23 cellular contexts compared by ENCODE assay signal in genomic region chr15:52797625-52798501, GRCh38. TPM values are rescaled to one million over a fixed set of nuclear protein-coding genes. Genes with fewer than 3 reads are reported as not detected.
DNase-seq lines count a peak whose midpoint lies in the region; FAIRE-seq and TF ChIP-seq lines count a peak whose summit lies in the region.
"Had no signal": no experiment of that assay in that cellular context is flagged by ENCODE, and none has a peak within 500 bp of the region (broad histone marks: within the 10 kb centered on the region; RNA-seq: fewer than 3 reads in every experiment).

No MANE protein-coding gene starts in this region.

- no peak for TF ChIP-seq EP300 in H1 (IDR thresholded peaks at IDR 0.05; ENCODE audit: borderline replicate concordance in 1 of 2, low read depth in 2 of 2, low read length in 2 of 2)

- no peak for FAIRE-seq in H1 (lab: Jason Lieb, UNC)
- FAIRE-seq: G401.6, GM12891, islet of Langerhans, TTC549 had no signal

- H3K4me1 ChIP-seq in H9 (ENCODE audit: insufficient read depth, low read length) (peaks cover 15% of the 10 kb centered on the region), H1 (replicated peaks in 1 of 4; ENCODE audit: control insufficient read depth in 3 of 4, insufficient read depth in 4 of 4, low read length in 3 of 4) (peaks cover 18 to 58% (median 36%) of the 10 kb centered on the region in 4 experiments), thyroid gland (peaks cover 4 to 10% of the 10 kb centered on the region in 2 donors)
- H3K4me1 ChIP-seq: BE2C, SJSA1 had no signal

- H3K14ac ChIP-seq in H9 (ENCODE audit: insufficient read depth, low read length) = no peak overlapping the region
- no peak overlapping the region for H3K14ac ChIP-seq in H1 (ENCODE audit: insufficient read length)

- H2BK12ac ChIP-seq in H9 (ENCODE audit: insufficient read length, low read depth, low read length) (no peak overlapping the region), H1 (ENCODE audit: low read depth, low read length) (no peak overlapping the region)

- H3K27ac ChIP-seq in H9 (ENCODE audit: insufficient read length, low read depth, low read length) (no peak overlapping the region), H1 (ENCODE audit: low read depth, low read length) (no peak overlapping the region), thyroid gland (no peak overlapping the region)
- H3K27ac ChIP-seq: esophagus squamous epithelium, SJSA1, tibial nerve had no signal

- H3K79me1 ChIP-seq in H9 (ENCODE audit: insufficient read depth, low read depth, low read length, poor library complexity, severe bottlenecking) (no peaks in the 10 kb centered on the region), H1 (ENCODE audit: low read depth, low read length) (no peaks in the 10 kb centered on the region; the same call in 1 of the 2 replicates)

- H3K27me3 ChIP-seq in H9 (ENCODE audit: insufficient read depth, low read length) = peaks cover 74% of the 10 kb centered on the region
- peaks cover 60 to 100% (median 97%) of the 10 kb centered on the region in 4 experiments for H3K27me3 ChIP-seq in H1 (replicated peaks in 1 of 4; ENCODE audit: control insufficient read depth in 3 of 4, extremely low read depth in 1 of 4, insufficient read depth in 3 of 4, low read length in 3 of 4)
- H3K27me3 ChIP-seq in thyroid gland = peaks cover 66% of the 10 kb centered on the region

- CTCF ChIA-PET in GM10248 (lab: Yijun Ruan, JAX) (interaction anchor here (0.9 to 1.9 kb wide), 3 partner anchors 8 to 18 kb away, joined by 3 to 6 read pairs (median 5); no protein-coding TSS in a partner anchor), H1 (lab: Charles Lee; ENCODE audit: partially characterized antibody) (interaction anchor here (1.1 to 13.4 kb wide), 4 partner anchors 12 to 26 kb away, joined by 3 to 182 read pairs (median 5); partner anchors contain the start of gene ONECUT1)

- POLR2A ChIA-PET in GM10248 (lab: Yijun Ruan, JAX) (no interaction called here), H1 (lab: Charles Lee; ENCODE audit: partially characterized antibody) (interaction anchor here (0.8 to 14.4 kb wide), 3 partner anchors 8 to 11 kb away, joined by 4 to 225 read pairs (median 7); partner anchors contain the start of gene ONECUT1)

- H3K79me2 ChIP-seq in H9 (ENCODE audit: insufficient read depth, low read length) (no peaks in the 10 kb centered on the region; the same call in 1 of the 2 replicates), H1 (ENCODE audit: control insufficient read depth in 1 of 2, insufficient read depth in 2 of 2, low read length in 2 of 2) (peaks cover 0 to 12% of the 10 kb centered on the region in 2 experiments; a peak in 2 of 4 replicates)

- intact Hi-C loops in thyroid gland (cut with DNase I) = no loop called here

- H4K20me1 ChIP-seq in H9 (ENCODE audit: control insufficient read depth, insufficient read depth, insufficient read length) (no peaks in the 10 kb centered on the region), H1 (replicated peaks in 1 of 2; ENCODE audit: control insufficient read depth in 1 of 2, insufficient read depth in 2 of 2, low read length in 2 of 2) (peaks cover 28 to 43% of the 10 kb centered on the region in 2 experiments)

- H3K4ac ChIP-seq in H9 (ENCODE audit: low read depth, low read length) = no peak overlapping the region
- H3K4ac ChIP-seq in H1 (replicated peaks; ENCODE audit: insufficient read length, low read depth, low read length) = no peak overlapping the region

- no peak overlapping the region for H3K23ac ChIP-seq in H9 (ENCODE audit: insufficient read length, low read depth, low read length)
- H3K23ac ChIP-seq in H1 (ENCODE audit: insufficient read length) = no peak overlapping the region

- H3K9me3 ChIP-seq in H9 (ENCODE audit: control insufficient read depth, low read depth, low read length) = no peaks in the 10 kb centered on the region
- H3K9me3 ChIP-seq in H1 (ENCODE audit: insufficient read depth in 2 of 2, low read depth in 1 of 2, low read length in 1 of 2) = peaks cover 0 to 7% of the 10 kb centered on the region in 2 experiments; a peak in 1 of 4 replicates
- no peaks in the 10 kb centered on the region for H3K9me3 ChIP-seq in thyroid gland
- H3K9me3 ChIP-seq: BE2C, esophagus squamous epithelium had no signal

- no peak overlapping the region for H3K56ac ChIP-seq in H9 (ENCODE audit: insufficient read length, low read depth, low read length)
- no peak overlapping the region for H3K56ac ChIP-seq in H1 (replicated peaks; ENCODE audit: insufficient read length, low read depth, low read length)

- H3K4me1 Mint-ChIP-seq in H9 (peaks cover 74% of the 10 kb centered on the region in 2 experiments), nephron progenitor cell (peaks cover under 1% of the 10 kb centered on the region)
- H3K4me1 Mint-ChIP-seq: mesothelial cell of epicardium had no signal

- peak overlapping the region in 1 of 2 experiments; percentile 75; a peak in 3 of 5 replicates for H3K4me3 Mint-ChIP-seq in H9
- H3K4me3 Mint-ChIP-seq in nephron progenitor cell = no peak overlapping the region
- H3K4me3 Mint-ChIP-seq: mesothelial cell of epicardium had no signal

- H4K8ac ChIP-seq in H9 (replicated peaks; ENCODE audit: insufficient read length, low read depth, low read length) = no peak overlapping the region
- H4K8ac ChIP-seq in H1 (ENCODE audit: extremely low read depth, insufficient read depth, low read length) = peak overlapping the region; percentile 18; the same call in 1 of the 2 replicates

- H3K23me2 ChIP-seq in H9 (ENCODE audit: insufficient read length, low read depth, low read length, poor library complexity, severe bottlenecking) = peaks cover 19% of the 10 kb centered on the region
- peaks cover 8% of the 10 kb centered on the region; the same call in 1 of the 2 replicates for H3K23me2 ChIP-seq in H1 (ENCODE audit: low read depth, low read length)

- no peak overlapping the region for H3T11ph ChIP-seq in H9 (ENCODE audit: low read length)

- H3K9ac ChIP-seq in H9 (ENCODE audit: extremely low read depth, insufficient read length, low read length) = no peak overlapping the region
- no peak overlapping the region for H3K9ac ChIP-seq in H1 (replicated peaks in 1 of 4; ENCODE audit: extremely low read depth in 1 of 4, low read depth in 3 of 4, low read length in 3 of 4)

- no peak overlapping the region; a peak in 1 of 7 replicates for H3K27ac Mint-ChIP-seq in H9
- H3K27ac Mint-ChIP-seq in nephron progenitor cell = no peak overlapping the region
- H3K27ac Mint-ChIP-seq: mesothelial cell of epicardium had no signal

- H2BK15ac ChIP-seq in H9 (ENCODE audit: low read depth, low read length) (no peak overlapping the region), H1 (ENCODE audit: low read length) (no peak overlapping the region)

- peaks cover 24% of the 10 kb centered on the region for H3K27me3 Mint-ChIP-seq in H9 (ENCODE audit: low read depth)
- peaks cover 100% of the 10 kb centered on the region for H3K27me3 Mint-ChIP-seq in nephron progenitor cell (ENCODE audit: low read depth, poor library complexity)

- H3K18ac ChIP-seq in H9 (ENCODE audit: insufficient read length, low read depth, low read length) (no peak overlapping the region), H1 (ENCODE audit: extremely low read depth, low read length) (no peak overlapping the region)

- H3K9me3 Mint-ChIP-seq in H9 (peaks cover 0 to 7% of the 10 kb centered on the region in 2 experiments; a peak in 1 of 5 replicates), nephron progenitor cell (peaks cover 13% of the 10 kb centered on the region)
- H3K9me3 Mint-ChIP-seq: mesothelial cell of epicardium had no signal

- no peak overlapping the region for H2AFZ ChIP-seq in H9 (ENCODE audit: low read length)
- H2AFZ ChIP-seq in H1 (ENCODE audit: low read length) = no peak overlapping the region

- no peak overlapping the region for H4K5ac ChIP-seq in H9 (ENCODE audit: insufficient read length, low read depth, low read length)
- H4K5ac ChIP-seq in H1 (ENCODE audit: insufficient read length, low read depth, low read length) = no peak overlapping the region

- H3K36me3 ChIP-seq in H1 (ENCODE audit: control insufficient read depth in 2 of 4, insufficient read depth in 4 of 4, low read length in 3 of 4) = no peaks in the 10 kb centered on the region; a peak in 1 of 8 replicates
- H3K36me3 ChIP-seq in thyroid gland = no peaks in the 10 kb centered on the region
- H3K36me3 ChIP-seq: BE2C, esophagus squamous epithelium, SJSA1, tibial nerve had no signal

- TF ChIP-seq POLR2A in H1 (IDR thresholded peaks at IDR 0.05; ENCODE audit: control extremely low read depth in 1 of 2, low read depth in 2 of 2, low read length in 2 of 2) (no peak), thyroid gland (IDR thresholded peaks at IDR 0.05) (no peak)

- H3K4me2 ChIP-seq in H9 (ENCODE audit: insufficient read depth, insufficient read length, low read length) (peak overlapping the region; percentile 71), H1 (ENCODE audit: insufficient read depth in 1 of 2, low read depth in 2 of 2, low read length in 2 of 2) (peak overlapping the region; percentile 75 to 79)

- H2BK20ac ChIP-seq in H9 (ENCODE audit: low read depth, low read length, poor library complexity, severe bottlenecking) (no peak overlapping the region), H1 (ENCODE audit: low read length) (no peak overlapping the region)

- no peak for TF ChIP-seq RAD21 in H1 (IDR thresholded peaks at IDR 0.05 in 1 of 2, conservative IDR thresholded peaks at IDR 0.05 in 1 of 2; ENCODE audit: low read depth in 2 of 2, low read length in 2 of 2)

- H4K91ac ChIP-seq in H9 (ENCODE audit: insufficient read length, low read depth, low read length) = no peak overlapping the region
- H4K91ac ChIP-seq in H1 (replicated peaks; ENCODE audit: insufficient read length, low read length) = no peak overlapping the region

- H2AK5ac ChIP-seq in H9 (ENCODE audit: insufficient read length, low read length) (no peak overlapping the region), H1 (ENCODE audit: low read depth, low read length) (no peak overlapping the region)

- no CpG with 5 or more reads among the region's 45 CpGs for WGBS in H9 (ENCODE audit: extremely low coverage, insufficient read length, low lambda C conversion rate)
- WGBS in H1 (ENCODE audit: extremely low coverage in 1 of 2, insufficient coverage in 1 of 2, insufficient read length in 1 of 2, insufficient replicate concordance in 2 of 2, low coverage in 1 of 2, low lambda C conversion rate in 2 of 2, missing lambda C conversion rate in 1 of 2), 2 experiments = 6% methylated on average over 42 of the region's 45 CpGs; no CpG with 5 or more reads in 1 of the 2 experiments
- WGBS in thyroid gland, 2 donors = 8 to 9% methylated on average over 37 to 41 of the region's 45 CpGs

- no peak overlapping the region for H2BK5ac ChIP-seq in H9 (ENCODE audit: insufficient read length, low read length)
- no peak overlapping the region for H2BK5ac ChIP-seq in H1 (ENCODE audit: low read depth, low read length)

- H3K4me3 ChIP-seq in H1 (ENCODE audit: extremely low read depth in 1 of 4, insufficient read depth in 2 of 4, low read depth in 3 of 4, low read length in 4 of 4) (peak overlapping the region; percentile 9 to 56 (median 25); a peak in 7 of 8 replicates), thyroid gland (replicated peaks in 1 of 3) (no peak overlapping the region)
- H3K4me3 ChIP-seq: SJSA1, tibial nerve had no signal

- H3K36me3 Mint-ChIP-seq in H9 (ENCODE audit: insufficient read depth in 1 of 3, low read depth in 3 of 3) = peaks cover 4 to 43% (median 21%) of the 10 kb centered on the region in 3 experiments; a peak in 5 of 7 replicates
- H3K36me3 Mint-ChIP-seq in nephron progenitor cell (ENCODE audit: low read depth) = no peaks in the 10 kb centered on the region
- H3K36me3 Mint-ChIP-seq: mesothelial cell of epicardium had no signal

- DNase-seq in GM10248 (ENCODE audit: extremely low spot score) (peak; percentile 26), H9 (peak; percentile 48), H1 (ENCODE audit: low read depth in 1 of 2, low spot score in 2 of 2) (peak in 1 of 2 experiments; percentile 67), nephron progenitor cell (peak; percentile 25), occipital lobe (lab: John Stamatoyannopoulos, UW) (no peak), thyroid gland (no peak), NOMO-1 treated with dmso at 0.1 percent for 144 hours (lab: John Stamatoyannopoulos, UW; ENCODE audit: unreplicated experiment) (no peak)
- DNase-seq: BE2C; caudate nucleus; esophagus squamous epithelium; NCI-H1105; NCI-H69; PC-3; stimulated activated CD4-positive, alpha-beta T cell treated with anti-CD3 and anti-CD28 coated beads, Interleukin-4, amount 100 ng/mL, for 4 hours; stimulated activated CD8-positive, alpha-beta memory T cell treated with anti-CD3 and anti-CD28 coated beads, Interleukin-4, amount 100 ng/mL, for 48 hours had no signal

- TF ChIP-seq CTCF in GM10248 (IDR thresholded peaks at IDR 0.05; ENCODE audit: control extremely low read depth, extremely low read depth, low read depth, missing control alignments) (no peak), H9 (conservative IDR thresholded peaks at IDR 0.05) (no peak), H1 (IDR thresholded peaks at IDR 0.05; ENCODE audit: control extremely low read depth in 1 of 3, insufficient read depth in 1 of 3, low read depth in 1 of 3, low read length in 3 of 3) (no peak), nephron progenitor cell (IDR thresholded peaks at IDR 0.05) (no peak), thyroid gland (IDR thresholded peaks at IDR 0.05) (no peak)

- H2BK120ac ChIP-seq in H9 (ENCODE audit: low read depth, low read length, poor library complexity, severe bottlenecking) (no peak overlapping the region), H1 (replicated peaks; ENCODE audit: low read depth, low read length) (no peak overlapping the region)

RNA-seq across cellular contexts. Expression of gene ONECUT1, which starts 7.7 kb away (rescaled TPM):
- total RNA-seq in H9 (2021) (14.0 and 14.1 TPM in 2 replicates), occipital lobe (not detected), thyroid gland (not detected)
- total RNA-seq in H1 (2021; fragmentation: NEBNext Ultra II Directional; extraction: Animal tissue kit (Norgen Biotek cat#: 25700)) = 6.1 and 6.4 TPM in 2 replicates
- polyA plus RNA-seq in H1 (2011; rRNA removed) = 0.47 and 0.65 TPM in 2 replicates
- polyA plus RNA-seq in H1 (2011; cell fraction: cytosol; rRNA removed) = 1.1 TPM
- polyA plus RNA-seq in H1 (2011; cell fraction: nucleus; rRNA removed) = 2.0 TPM
- 1.4 to 3.0 TPM (median 1.8 TPM) in 4 replicates for polyA plus RNA-seq in H1 (2012, experiment 1 of 2)
- polyA plus RNA-seq in H1 (2012, experiment 2 of 2) = 0.12 TPM
- 11.2 TPM for polyA plus RNA-seq in H1 (2013, experiment 1 of 2)
- 10.6 TPM for polyA plus RNA-seq in H1 (2013, experiment 2 of 2)
- polyA minus RNA-seq in H1 (2011; rRNA and poly(A)+ RNA removed) = 4.4 and 5.0 TPM in 2 replicates
- 7.1 TPM for polyA minus RNA-seq in H1 (2011; cell fraction: cytosol; rRNA and poly(A)+ RNA removed)
- 7.6 TPM for polyA minus RNA-seq in H1 (2011; cell fraction: nucleus; rRNA and poly(A)+ RNA removed)
- total RNA-seq: esophagus squamous epithelium, glomerular endothelial cell, PC-3, SJSA1 had no signal

Comparison
In these comparisons a context has a peak if more than half of its experiments do, and no peak if none do; other contexts are left out.
1. DNase-seq: peak in GM10248 (single experiment), H9 (single experiment) and nephron progenitor cell (single experiment); none in occipital lobe (single experiment), thyroid gland (0 of 2) and NOMO-1 treated with dmso at 0.1 percent for 144 hours (single experiment).
2. H3K4me3 ChIP-seq: peak in H1 (4 of 4); none in thyroid gland (0 of 3).